24 cellular contexts compared by ENCODE assay signal in genomic region chr2:162661618-162662017, GRCh38.
"Had no signal": no experiment of that assay in that cellular context is flagged by ENCODE, and none has a peak within 500 bp of the region (broad histone marks: within the 10 kb centered on the region; RNA-seq: fewer than 3 reads in every experiment).

No MANE protein-coding gene starts in this region.

- ATAC-seq: Right ventricle myocardium inferior, SK-N-SH treated with all-trans-retinoic acid at 6 μM for 48 hours, T-helper 17 cell had no signal

- H2AFZ ChIP-seq: PC-9 had no signal

- H3K4me2 ChIP-seq: PC-9 had no signal

- H3K36me3 ChIP-seq: Peyer's patch, SJCRH30 had no signal

- FAIRE-seq: HTR-8/SVneo had no signal

- H3K9me3 ChIP-seq: Peyer's patch, SJCRH30 had no signal

- H3K4me1 ChIP-seq: Peyer's patch, SJCRH30 had no signal

- DNase-seq: KBM-7, NCI-H1048, NCI-H1105, NCI-H1417, NCI-H1436 treated with DMSO at 0.1 percent for 48 hours, NCI-H1694, NCI-H187 treated with DMSO at 0.1 percent for 48 hours, NCI-H2029 treated with DMSO at 0.1 percent for 48 hours, NCI-H2171 treated with DMSO at 0.1 percent for 48 hours, NCI-H345, NCI-H446 treated with DMSO at 0.1 percent for 48 hours, NCI-H510A treated with DMSO at 0.1 percent for 48 hours, NCI-H526, NCI-H82, PC-9, Peyer's patch, SHP77 treated with DMSO at 0.1 percent for 48 hours, SJCRH30, T-helper 1 cell, T-helper 17 cell had no signal

- H3K27ac ChIP-seq: HL-60, PC-9, Peyer's patch, SJCRH30 had no signal

- H3K4me3 ChIP-seq: PC-9, Peyer's patch, SJCRH30 had no signal

- H3K27me3 ChIP-seq: Peyer's patch, SJCRH30 had no signal
